14 cellular contexts compared by ENCODE assay signal in the genomic region with DNA sequence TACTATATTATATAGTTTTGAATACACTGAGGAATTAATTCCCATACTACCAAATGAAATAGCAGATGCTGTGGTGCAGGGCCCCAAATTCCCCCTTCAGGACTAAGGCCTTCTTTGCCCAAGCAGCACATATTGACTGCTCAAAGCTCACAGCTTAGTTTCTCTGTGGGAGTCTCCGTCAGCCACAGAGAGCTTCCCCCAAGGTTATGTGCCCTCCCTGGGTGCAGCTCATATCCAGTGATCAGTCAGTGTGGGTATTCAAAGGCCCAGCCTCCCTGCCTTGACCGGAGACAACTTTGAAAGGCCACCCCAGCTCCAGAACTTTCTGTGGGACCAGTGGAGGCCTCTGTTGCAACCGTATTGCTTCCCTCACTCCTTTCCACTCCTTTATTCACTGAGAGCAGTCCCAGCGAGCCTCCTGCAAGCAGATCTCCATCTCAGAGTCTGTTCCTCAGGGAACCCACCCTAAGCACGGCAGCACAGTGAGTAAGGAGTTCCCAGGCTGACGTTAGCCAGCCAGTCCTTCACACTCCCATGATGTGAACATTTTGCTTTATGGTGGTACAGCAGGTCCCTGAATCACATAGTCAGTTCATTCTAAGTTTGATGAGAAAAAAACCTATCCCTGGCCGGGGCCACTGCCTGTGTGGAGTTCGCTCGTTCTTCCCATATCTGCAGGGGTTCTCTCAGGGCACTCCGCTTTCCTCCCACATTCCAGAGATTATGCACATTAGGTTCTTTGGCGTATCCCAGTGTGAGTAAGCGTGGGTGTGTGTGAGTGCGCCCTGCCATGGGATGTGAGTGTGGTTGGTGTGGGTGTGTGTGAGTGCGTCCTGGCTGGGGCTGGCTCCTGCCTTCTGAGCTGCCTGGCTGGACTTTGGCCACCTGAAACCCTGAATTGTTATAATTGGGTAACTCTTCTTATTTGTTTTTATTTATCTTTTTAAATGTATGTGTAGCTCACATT.
DNase-seq lines count a peak whose midpoint lies in the region; ATAC-seq and TF ChIP-seq lines count a peak whose summit lies in the region.
"Had no signal": no experiment of that assay in that cellular context is flagged by ENCODE, and none has a peak within 500 bp of the region (broad histone marks: within the 10 kb centered on the region; RNA-seq: fewer than 3 reads in every experiment).

No MANE protein-coding gene starts in this region.

- TF ChIP-seq CTCF in heart left ventricle (IDR thresholded peaks at IDR 0.05) (no peak), suprapubic skin (IDR thresholded peaks at IDR 0.05) (no peak)

- H3K27ac ChIP-seq in right cardiac atrium (ENCODE audit: low read length) (no peak overlapping the region), heart left ventricle (no peak overlapping the region), suprapubic skin (no peak overlapping the region)
- H3K27ac ChIP-seq: upper lobe of right lung had no signal

- DNase-seq in right cardiac atrium = peak; percentile 54 to 64 (median 58)
- no peak for DNase-seq in heart left ventricle
- DNase-seq in ecto neural progenitor cell (ENCODE audit: low spot score) = peak; percentile 49
- peak; percentile 58 for DNase-seq in left lobe of liver (ENCODE audit: low spot score)
- no peak for DNase-seq in T-helper 1 cell
- DNase-seq in NCI-H2107 treated with DMSO at 0.1 percent for 48 hours (lab: John Stamatoyannopoulos, UW; ENCODE audit: unreplicated experiment) = no peak
- DNase-seq in suprapubic skin (ENCODE audit: low spot score in 2 of 2) = no peak
- DNase-seq: activated CD8-positive, alpha-beta memory T cell treated with anti-CD3 and anti-CD28 coated beads, Interleukin-2, amount 10 ng/mL, durations not matched to agents 7 days and 5 days; DMS53; NCI-H2227 treated with DMSO at 0.1 percent for 48 hours; upper lobe of right lung had no signal

- H3K4me1 ChIP-seq in right cardiac atrium (ENCODE audit: control insufficient read depth, insufficient read depth, low read length) = no peaks in the 10 kb centered on the region
- H3K4me1 ChIP-seq in heart left ventricle = peaks cover 0 to 37% (median 0%) of the 10 kb centered on the region in 12 donors
- H3K4me1 ChIP-seq in suprapubic skin = peaks cover 19% of the 10 kb centered on the region
- H3K4me1 ChIP-seq: HAP-1 had no signal

- no peaks in the 10 kb centered on the region for H3K36me3 ChIP-seq in heart left ventricle
- H3K36me3 ChIP-seq in suprapubic skin = no peaks in the 10 kb centered on the region
- H3K36me3 ChIP-seq: HAP-1, upper lobe of right lung had no signal

- intact Hi-C loops in right cardiac atrium (cut with DNase I) (no loop called here), heart left ventricle (cut with DNase I) (no loop called here)

- no peak for TF ChIP-seq EP300 in suprapubic skin (IDR thresholded peaks at IDR 0.05)

- no peaks in the 10 kb centered on the region for H3K9me3 ChIP-seq in right cardiac atrium (ENCODE audit: control insufficient read depth, low read length)
- H3K9me3 ChIP-seq in heart left ventricle = peaks cover 0 to 19% (median 5%) of the 10 kb centered on the region in 12 donors
- no peaks in the 10 kb centered on the region for H3K9me3 ChIP-seq in suprapubic skin
- H3K9me3 ChIP-seq: HAP-1, upper lobe of right lung had no signal

- no peak for TF ChIP-seq POLR2A in heart left ventricle (IDR thresholded peaks at IDR 0.05)
- no peak for TF ChIP-seq POLR2A in suprapubic skin (IDR thresholded peaks at IDR 0.05)

- ATAC-seq in right cardiac atrium = peak; percentile 59 to 64
- no peak for ATAC-seq in heart left ventricle
- ATAC-seq in left lobe of liver = peak; percentile 95
- no peak for ATAC-seq in GM21825 (IDR thresholded peaks at IDR 0.05; ENCODE audit: unreplicated experiment)
- ATAC-seq: activated CD8-positive, alpha-beta memory T cell treated with anti-CD3 and anti-CD28 coated beads, Interleukin-2, amount 10 ng/mL, durations not matched to agents 7 days and 5 days; sciatic nerve; upper lobe of right lung had no signal

- H3K27me3 ChIP-seq in right cardiac atrium (ENCODE audit: control insufficient read depth, insufficient read depth) (no peaks in the 10 kb centered on the region), heart left ventricle (peaks cover 0 to 4% (median 0%) of the 10 kb centered on the region in 9 donors), suprapubic skin (no peaks in the 10 kb centered on the region)
- H3K27me3 ChIP-seq: upper lobe of right lung had no signal

- WGBS in right cardiac atrium = 61% methylated on average over 14 of the region's 14 CpGs
- WGBS in heart left ventricle, 4 donors = 64 to 72% (median 68%) methylated on average over 14 of the region's 14 CpGs
- 79% methylated on average over 14 of the region's 14 CpGs for WGBS in suprapubic skin

- H3K4me3 ChIP-seq in right cardiac atrium (ENCODE audit: low read length) = no peak overlapping the region
- H3K4me3 ChIP-seq in heart left ventricle = no peak overlapping the region
- H3K4me3 ChIP-seq in suprapubic skin = no peak overlapping the region
- H3K4me3 ChIP-seq: HAP-1, upper lobe of right lung had no signal

Comparison
In these comparisons a context has a peak if more than half of its experiments do, and no peak if none do; other contexts are left out.
1. ATAC-seq: peak in right cardiac atrium (2 of 2) and left lobe of liver (single experiment); none in heart left ventricle (0 of 4) and GM21825 (single experiment).
2. DNase-seq: peak in right cardiac atrium (3 of 3), ecto neural progenitor cell (single experiment) and left lobe of liver (single experiment); none in heart left ventricle (0 of 5), T-helper 1 cell (0 of 5), NCI-H2107 treated with DMSO at 0.1 percent for 48 hours (single experiment) and suprapubic skin (0 of 2).